14 cellular contexts compared by ENCODE assay signal in genomic region chr17:332023-332422, GRCh38. TPM values are rescaled to one million over a fixed set of nuclear protein-coding genes. Genes with fewer than 3 reads are reported as not detected.
DNase-seq lines count a peak whose midpoint lies in the region; ATAC-seq and TF ChIP-seq lines count a peak whose summit lies in the region.
"Had no signal": no experiment of that assay in that cellular context is flagged by ENCODE, and none has a peak within 500 bp of the region (broad histone marks: within the 10 kb centered on the region; RNA-seq: fewer than 3 reads in every experiment).

No MANE protein-coding gene starts in this region.

- H3K27ac ChIP-seq in BLaER1 treated with 17β-estradiol and CSF1 and Interleukin-3, amounts not matched to agents 10 nM and 100 nM, result peak overlapping the region in 10 of 11 experiments; percentile 3 to 70 (median 37); a peak in 18 of 22 replicates
- H3K27ac ChIP-seq in body of pancreas, result peak overlapping the region; percentile 55 to 98 (median 96)
- H3K27ac ChIP-seq in right cardiac atrium (ENCODE audit: low read length), result peak overlapping the region; percentile 87
- peak overlapping the region; percentile 50 for H3K27ac ChIP-seq in rectal smooth muscle tissue (ENCODE audit: low read depth, low read length)

- peak; percentile 5 for ATAC-seq in body of pancreas
- peak; percentile 1 to 2 for ATAC-seq in right cardiac atrium
- no peak for ATAC-seq in HG02852 (IDR thresholded peaks at IDR 0.05; ENCODE audit: unreplicated experiment)
- no peak for ATAC-seq in HG03439 (IDR thresholded peaks at IDR 0.05; ENCODE audit: unreplicated experiment)
- ATAC-seq: stimulated activated naive B cell treated with anti-CD40 and anti-IgM and Interleukin-4, amounts not matched to agents 10 μg/mL and 1 μg/mL and 100 μg/mL, for 72 hours had no signal

- H3K9me3 ChIP-seq in BLaER1 treated with 17β-estradiol and CSF1 and Interleukin-3, amounts not matched to agents 10 nM and 100 nM (replicated peaks in 1 of 11), result peaks cover 0 to 8% (median 0%) of the 10 kb centered on the region in 11 experiments; a peak in 2 of 22 replicates
- H3K9me3 ChIP-seq in body of pancreas (no peaks in the 10 kb centered on the region), right cardiac atrium (ENCODE audit: control insufficient read depth, low read length) (no peaks in the 10 kb centered on the region)

- H3K27me3 ChIP-seq in BLaER1 treated with 17β-estradiol and CSF1 and Interleukin-3, amounts not matched to agents 10 nM and 100 nM, result peaks cover 0 to 58% (median 20%) of the 10 kb centered on the region in 11 experiments; a peak in 15 of 22 replicates
- H3K27me3 ChIP-seq in body of pancreas (no peaks in the 10 kb centered on the region), right cardiac atrium (ENCODE audit: control insufficient read depth, insufficient read depth) (no peaks in the 10 kb centered on the region), rectal smooth muscle tissue (ENCODE audit: control insufficient read depth, insufficient read depth, low read length) (no peaks in the 10 kb centered on the region)

- WGBS in body of pancreas, 2 donors, result 45 to 58% methylated on average over 11 of the region's 11 CpGs
- 60% methylated on average over 11 of the region's 11 CpGs for WGBS in right cardiac atrium

- peak; percentile 19 to 47 (median 45) for DNase-seq in body of pancreas
- peak in 2 of 3 donors; percentile 25 to 72 for DNase-seq in right cardiac atrium
- no peak for DNase-seq in epidermal melanocyte (ENCODE audit: insufficient read length, low spot score)
- DNase-seq in ureter (ENCODE audit: low spot score), result no peak
- DNase-seq: activated CD4-positive, CD25-positive, alpha-beta regulatory T cell treated with anti-CD3 and anti-CD28 coated beads, Interleukin-2, amount 50 U/mL, for 72 hours; effector CD4-positive, alpha-beta T cell; GDM1; NCI-H1105; NCI-H526 treated with DMSO at 0.1 percent for 48 hours; stimulated activated naive B cell treated with anti-CD40 and anti-IgM and Interleukin-4, amounts not matched to agents 10 μg/mL and 1 μg/mL and 100 μg/mL, for 72 hours had no signal

- peak in 2 of 3 donors; percentile 6 to 22 for TF ChIP-seq POLR2A in body of pancreas (IDR thresholded peaks at IDR 0.05)

- peak overlapping the region; percentile 12 to 66 (median 52); a peak in 16 of 22 replicates for H3K9ac ChIP-seq in BLaER1 treated with 17β-estradiol and CSF1 and Interleukin-3, amounts not matched to agents 10 nM and 100 nM
- H3K9ac ChIP-seq in rectal smooth muscle tissue (ENCODE audit: low read length), result no peak overlapping the region

- H3K4me1 ChIP-seq in BLaER1 treated with 17β-estradiol and CSF1 and Interleukin-3, amounts not matched to agents 10 nM and 100 nM, result peaks cover 73 to 89% (median 83%) of the 10 kb centered on the region in 10 experiments
- peaks cover 76% of the 10 kb centered on the region for H3K4me1 ChIP-seq in body of pancreas
- H3K4me1 ChIP-seq in right cardiac atrium (ENCODE audit: control insufficient read depth, insufficient read depth, low read length), result peaks cover 2% of the 10 kb centered on the region
- H3K4me1 ChIP-seq in rectal smooth muscle tissue (ENCODE audit: control insufficient read depth, insufficient read depth, low read length), result no peaks in the 10 kb centered on the region

- peak overlapping the region; percentile 80 to 97 (median 92) for H3K4me2 ChIP-seq in BLaER1 treated with 17β-estradiol and CSF1 and Interleukin-3, amounts not matched to agents 10 nM and 100 nM

- H4K20me1 ChIP-seq in BLaER1 treated with 17β-estradiol and CSF1 and Interleukin-3, amounts not matched to agents 10 nM and 100 nM, result peaks cover 0 to 54% (median 14%) of the 10 kb centered on the region in 11 experiments; a peak in 8 of 22 replicates

- no peak for TF ChIP-seq CTCF in body of pancreas (IDR thresholded peaks at IDR 0.05)

- intact Hi-C loops in body of pancreas (cut with DNase I) (no loop called here), right cardiac atrium (cut with DNase I) (no loop called here)

- peak overlapping the region in 9 of 10 experiments; percentile 11 to 53 (median 34); a peak in 10 of 20 replicates for H3K4me3 ChIP-seq in BLaER1 treated with 17β-estradiol and CSF1 and Interleukin-3, amounts not matched to agents 10 nM and 100 nM
- no peak overlapping the region for H3K4me3 ChIP-seq in body of pancreas
- peak overlapping the region; percentile 25 for H3K4me3 ChIP-seq in right cardiac atrium (ENCODE audit: low read length)
- H3K4me3 ChIP-seq in rectal smooth muscle tissue (ENCODE audit: low read length), result peak overlapping the region; percentile 40

- peaks cover 0 to 8% (median 0%) of the 10 kb centered on the region in 11 experiments; a peak in 4 of 22 replicates for H3K36me3 ChIP-seq in BLaER1 treated with 17β-estradiol and CSF1 and Interleukin-3, amounts not matched to agents 10 nM and 100 nM
- H3K36me3 ChIP-seq in body of pancreas (replicated peaks in 1 of 2; ENCODE audit: insufficient read depth in 1 of 2, low read depth in 2 of 2), result no peaks in the 10 kb centered on the region
- H3K36me3 ChIP-seq in rectal smooth muscle tissue (ENCODE audit: control insufficient read depth, insufficient read depth, low read length), result no peaks in the 10 kb centered on the region

RNA-seq across cellular contexts. Expression of gene RPH3AL, which starts 20.6 kb away (rescaled TPM):
- total RNA-seq in body of pancreas, result 10 to 100 TPM; 77.1 to 89.5 TPM
- total RNA-seq in right cardiac atrium, result 10 to 100 TPM in 2 of 4 donors, 1 to 10 TPM in 2; 4.7 to 11.5 (median 10.2) TPM
- polyA plus RNA-seq in right cardiac atrium, result 6.7 TPM
- 45.6 TPM for total RNA-seq in ureter

Comparison
In these comparisons a context has a peak if more than half of its experiments do, and no peak if none do; other contexts are left out.
1. H3K27ac ChIP-seq: peak in every context shown above with its lines; median percentile 96 in body of pancreas; 87 in right cardiac atrium; 50 in rectal smooth muscle tissue; 37 in BLaER1 treated with 17β-estradiol and CSF1 and Interleukin-3, amounts not matched to agents 10 nM and 100 nM.
2. H3K4me3 ChIP-seq: peak in BLaER1 treated with 17β-estradiol and CSF1 and Interleukin-3, amounts not matched to agents 10 nM and 100 nM (9 of 10), right cardiac atrium (single experiment) and rectal smooth muscle tissue (single experiment); none in body of pancreas (0 of 2).
3. ATAC-seq: peak in body of pancreas (single experiment) and right cardiac atrium (2 of 2); none in HG02852 (single experiment) and HG03439 (single experiment).
4. DNase-seq: peak in body of pancreas (4 of 4) and right cardiac atrium (2 of 3); none in epidermal melanocyte (single experiment) and ureter (single experiment).